In the genomic region with DNA sequence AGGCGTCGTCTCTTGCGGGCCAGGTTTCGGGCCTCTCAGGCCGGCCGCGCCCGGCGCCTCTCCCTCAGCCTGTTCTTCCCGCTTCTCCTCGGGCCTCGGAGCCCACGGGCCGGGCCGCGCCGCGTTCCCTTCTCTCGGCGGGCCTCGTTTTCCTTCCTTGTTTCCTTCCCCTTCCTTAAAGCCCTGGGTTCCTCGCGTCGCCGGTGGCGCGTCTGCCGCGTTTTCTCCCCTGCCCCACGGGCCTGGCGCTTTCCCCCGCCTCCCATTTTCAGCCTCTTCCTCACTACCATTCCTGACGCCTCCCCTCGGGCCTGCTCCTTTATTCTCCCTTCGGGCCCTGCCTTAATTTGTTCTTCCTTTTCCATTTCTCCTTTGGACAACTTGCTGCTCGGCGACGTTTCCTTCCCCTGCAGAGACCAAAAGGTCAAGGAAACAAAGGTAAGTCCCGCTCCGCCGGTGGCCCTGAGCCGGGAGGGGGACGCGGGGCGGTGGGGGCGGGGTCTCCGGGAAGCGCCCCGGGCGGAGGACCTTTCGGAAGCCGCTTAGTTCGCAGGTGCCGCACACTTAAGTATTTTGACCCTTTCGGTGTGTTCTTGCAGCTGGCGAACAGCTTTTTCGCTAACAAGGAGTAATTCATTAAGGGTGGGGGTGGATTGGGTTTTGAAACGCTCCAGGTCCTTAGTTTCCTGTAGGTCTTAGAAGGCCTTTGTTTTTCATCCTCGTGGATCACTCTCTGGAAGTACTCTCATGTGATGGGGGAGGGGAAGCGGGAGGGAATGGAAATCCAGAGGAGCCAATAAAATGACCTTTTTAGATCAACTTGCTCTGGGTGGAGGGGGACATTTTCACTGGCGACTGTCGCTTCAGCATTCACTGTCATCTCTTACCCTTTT, we compare ENCODE assay signal across 8 cellular contexts. TPM values are rescaled to one million over a fixed set of nuclear protein-coding genes. Genes with fewer than 3 reads are reported as not detected.
DNase-seq lines count a peak whose midpoint lies in the region; ATAC-seq and TF ChIP-seq lines count a peak whose summit lies in the region.

No MANE protein-coding gene starts in this region.

- peaks cover 45% of the 10 kb centered on the region for H3K4me1 Mint-ChIP-seq in activated CD8-positive, alpha-beta T cell treated with anti-CD3 and anti-CD28 coated beads, Interleukin-2, amount 10 ng/mL, durations not matched to agents 7 days and 5 days (ENCODE audit: low read depth)
- H3K4me1 Mint-ChIP-seq in effector memory CD8-positive, alpha-beta T cell (ENCODE audit: low read depth in 2 of 2) = peaks cover 23 to 35% of the 10 kb centered on the region in 2 donors

- H3K4me3 Mint-ChIP-seq in activated CD8-positive, alpha-beta T cell treated with anti-CD3 and anti-CD28 coated beads, Interleukin-2, amount 10 ng/mL, durations not matched to agents 7 days and 5 days = peak overlapping the region; percentile 97
- H3K4me3 Mint-ChIP-seq in effector memory CD8-positive, alpha-beta T cell = peak overlapping the region; percentile 90 to 95

- POLR2A ChIA-PET in activated CD8-positive, alpha-beta T cell treated with anti-CD3 and anti-CD28 coated beads, Interleukin-2, amount 10 ng/mL, durations not matched to agents 7 days and 5 days (lab: Charles Lee) = interaction anchor here (0.6 to 3.2 kb wide), 12 partner anchors 8 to 409 kb away, joined by 3 to 59 read pairs (median 9); a partner anchor contains a TSS

- peaks cover 32% of the 10 kb centered on the region for H3K4me1 ChIP-seq in mononuclear cell (ENCODE audit: insufficient read depth, low read length)

- no peaks in the 10 kb centered on the region for H3K27me3 ChIP-seq in mononuclear cell (ENCODE audit: insufficient read depth, low read length)

- H3K36me3 Mint-ChIP-seq in activated CD8-positive, alpha-beta T cell treated with anti-CD3 and anti-CD28 coated beads, Interleukin-2, amount 10 ng/mL, durations not matched to agents 7 days and 5 days (ENCODE audit: low read depth) = peaks cover 38% of the 10 kb centered on the region
- H3K36me3 Mint-ChIP-seq in effector memory CD8-positive, alpha-beta T cell (ENCODE audit: insufficient read depth) = peaks cover 57% of the 10 kb centered on the region

- no peaks in the 10 kb centered on the region for H3K27me3 Mint-ChIP-seq in activated CD8-positive, alpha-beta T cell treated with anti-CD3 and anti-CD28 coated beads, Interleukin-2, amount 10 ng/mL, durations not matched to agents 7 days and 5 days (ENCODE audit: low read depth)
- no peaks in the 10 kb centered on the region for H3K27me3 Mint-ChIP-seq in effector memory CD8-positive, alpha-beta T cell

- ATAC-seq in HG02938 (IDR thresholded peaks at IDR 0.05; ENCODE audit: unreplicated experiment) (peak; percentile 18), HG03520 (IDR thresholded peaks at IDR 0.05; ENCODE audit: unreplicated experiment) (no peak)
- ATAC-seq in activated CD8-positive, alpha-beta T cell treated with anti-CD3 and anti-CD28 coated beads, Interleukin-2, amount 10 ng/mL, durations not matched to agents 7 days and 5 days = no peak
- ATAC-seq in effector memory CD8-positive, alpha-beta T cell (replicated peaks) = peak; percentile 3

- H3K9me3 Mint-ChIP-seq in activated CD8-positive, alpha-beta T cell treated with anti-CD3 and anti-CD28 coated beads, Interleukin-2, amount 10 ng/mL, durations not matched to agents 7 days and 5 days (ENCODE audit: insufficient read depth) = no peaks in the 10 kb centered on the region
- H3K9me3 Mint-ChIP-seq in effector memory CD8-positive, alpha-beta T cell = no peaks in the 10 kb centered on the region

- no peaks in the 10 kb centered on the region for H3K9me3 ChIP-seq in mononuclear cell (ENCODE audit: low read depth, low read length)

- TF ChIP-seq CTCF in GM12875 (IDR thresholded peaks at IDR 0.05; ENCODE audit: borderline replicate concordance, insufficient read depth, low read depth, low read length) = no peak

- H3K27ac Mint-ChIP-seq in activated CD8-positive, alpha-beta T cell treated with anti-CD3 and anti-CD28 coated beads, Interleukin-2, amount 10 ng/mL, durations not matched to agents 7 days and 5 days = peak overlapping the region; percentile 94
- peak overlapping the region; percentile 97 for H3K27ac Mint-ChIP-seq in effector memory CD8-positive, alpha-beta T cell

- peak overlapping the region; percentile 99 for H3K4me3 ChIP-seq in GM12875 (ENCODE audit: low read depth, low read length)
- peak overlapping the region; percentile 77 for H3K4me3 ChIP-seq in mononuclear cell (ENCODE audit: low read length)

- DNase-seq in NCI-H2227 treated with DMSO at 0.1 percent for 48 hours (lab: John Stamatoyannopoulos, UW) = peak; percentile 29
- peak; percentile 53 for DNase-seq in activated CD8-positive, alpha-beta T cell treated with anti-CD3 and anti-CD28 coated beads, Interleukin-2, amount 10 ng/mL, durations not matched to agents 7 days and 5 days
- peak; percentile 18 to 38 (median 27) for DNase-seq in effector memory CD8-positive, alpha-beta T cell
- peak; percentile 29 for DNase-seq in stimulated activated CD8-positive, alpha-beta memory T cell treated with anti-CD3 and anti-CD28 coated beads, Interleukin-4, amount 100 ng/mL, for 24 hours (ENCODE audit: low read depth)

- CTCF ChIA-PET in activated CD8-positive, alpha-beta T cell treated with anti-CD3 and anti-CD28 coated beads, Interleukin-2, amount 10 ng/mL, durations not matched to agents 7 days and 5 days (lab: Charles Lee) = interaction anchor here (0.7 to 2.5 kb wide), 36 partner anchors 8 to 529 kb away, joined by 3 to 36 read pairs (median 6); a partner anchor contains a TSS

RNA-seq across cellular contexts. Expression of a gene that starts 0.8 kb away (rescaled TPM):
- 10 to 100 TPM; 67.3 to 80.6 TPM for total RNA-seq in activated CD8-positive, alpha-beta T cell treated with anti-CD3 and anti-CD28 coated beads, Interleukin-2, amount 10 ng/mL, durations not matched to agents 7 days and 5 days
- total RNA-seq in mononuclear cell = 69.0 TPM

Comparison
In these comparisons a context has a peak if more than half of its experiments do, and no peak if none do; other contexts are left out.
1. ATAC-seq: peak in HG02938 (single experiment) and effector memory CD8-positive, alpha-beta T cell (single experiment); none in activated CD8-positive, alpha-beta T cell treated with anti-CD3 and anti-CD28 coated beads, Interleukin-2, amount 10 ng/mL, durations not matched to agents 7 days and 5 days (single experiment) and HG03520 (single experiment).
2. Peak in every context shown above with its lines, with median percentiles within 50 percentile points of each other: DNase-seq.